ENCODE assay signal across 21 cellular contexts in the genomic region with DNA sequence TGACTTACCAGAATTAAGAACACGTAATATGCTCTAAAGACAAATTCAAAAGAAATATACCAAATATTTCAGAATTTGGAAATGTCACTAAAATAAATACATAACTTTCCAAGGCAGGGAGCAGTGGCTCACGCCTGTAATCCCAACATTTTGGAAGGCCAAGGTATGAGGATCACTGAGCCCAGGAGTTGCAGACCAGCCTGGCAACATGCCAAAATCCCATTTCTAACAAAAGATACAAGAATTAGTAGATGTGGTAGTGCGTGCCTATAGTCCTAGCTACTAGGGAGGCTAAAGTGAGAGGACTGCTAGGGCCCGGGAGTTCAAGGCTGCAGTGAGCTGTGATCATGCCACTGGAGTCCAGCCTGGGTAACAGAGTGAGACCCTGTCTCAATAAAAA.
"Had no signal": no experiment of that assay in that cellular context is flagged by ENCODE, and none has a peak within 500 bp of the region (broad histone marks: within the 10 kb centered on the region; RNA-seq: fewer than 3 reads in every experiment).

No MANE protein-coding gene starts in this region.

- H2AFZ ChIP-seq: neural progenitor cell had no signal

- H3K9ac ChIP-seq: neural progenitor cell had no signal

- H3K36me3 ChIP-seq: left ventricle myocardium inferior, lower lobe of right lung, neural progenitor cell, ovary, thyroid gland, upper lobe of left lung, uterus had no signal

- H3K27me3 ChIP-seq: foreskin keratinocyte, neural progenitor cell, ovary, thyroid gland, upper lobe of left lung, uterus had no signal

- H3K9me3 ChIP-seq: left ventricle myocardium inferior, lower lobe of right lung, ovary, thyroid gland, upper lobe of left lung, uterus had no signal

- DNase-seq: dermis blood vessel endothelial cell; erythroblast; foreskin keratinocyte; immature natural killer cell; left ventricle myocardium inferior; lower lobe of right lung; nucleus accumbens; ovary; right cardiac atrium; stimulated activated CD4-positive, alpha-beta T cell treated with anti-CD3 and anti-CD28 coated beads, Interleukin-2, amount 100 ng/mL, for 48 hours; stimulated activated naive CD4-positive, alpha-beta T cell treated with Interleukin-2 at 50 U/mL for 16 hours; thyroid gland; upper lobe of left lung; uterus had no signal

- H3K27ac Mint-ChIP-seq: memory B cell; mesothelial cell of epicardium; natural killer cell treated with Interleukin-12 subunit alpha and Interleukin-12 subunit beta and Interleukin-15 and Interleukin-18, amount 100 ng/mL, for 72 hours; neural progenitor cell had no signal

- H3K4me1 ChIP-seq: thyroid gland, uterus had no signal

- FAIRE-seq: endothelial cell of umbilical vein, keratinocyte had no signal

- ATAC-seq: foreskin keratinocyte; lower lobe of right lung; natural killer cell treated with Interleukin-12 subunit alpha and Interleukin-12 subunit beta and Interleukin-15 and Interleukin-18, amount 100 ng/mL, for 72 hours had no signal

- H3K9me3 Mint-ChIP-seq: immature natural killer cell; memory B cell; natural killer cell treated with Interleukin-12 subunit alpha and Interleukin-12 subunit beta and Interleukin-15 and Interleukin-18, amount 100 ng/mL, for 72 hours; neural progenitor cell had no signal

- H3K27me3 Mint-ChIP-seq: memory B cell; natural killer cell treated with Interleukin-12 subunit alpha and Interleukin-12 subunit beta and Interleukin-15 and Interleukin-18, amount 100 ng/mL, for 72 hours had no signal

- H3K4me3 ChIP-seq: left ventricle myocardium inferior, lower lobe of right lung, neural progenitor cell, ovary, smooth muscle cell, thyroid gland, upper lobe of left lung, uterus had no signal

- H3K4me2 ChIP-seq: neural progenitor cell, smooth muscle cell had no signal

- H3K27ac ChIP-seq: foreskin keratinocyte, left ventricle myocardium inferior, lower lobe of right lung, neural progenitor cell, ovary, thyroid gland, upper lobe of left lung, uterus had no signal

- H3K4me3 Mint-ChIP-seq: immature natural killer cell; memory B cell; mesothelial cell of epicardium; natural killer cell treated with Interleukin-12 subunit alpha and Interleukin-12 subunit beta and Interleukin-15 and Interleukin-18, amount 100 ng/mL, for 72 hours; neural progenitor cell had no signal
